ENCODE assay signal across 26 cellular contexts in genomic region chr6:4212588-4212987, GRCh38.
"Had no signal": no experiment of that assay in that cellular context is flagged by ENCODE, and none has a peak within 500 bp of the region (broad histone marks: within the 10 kb centered on the region; RNA-seq: fewer than 3 reads in every experiment).

No MANE protein-coding gene starts in this region.

- H3K79me2 ChIP-seq: hepatocyte, parathyroid adenoma had no signal

- H3K27ac ChIP-seq: hepatocyte, lower lobe of right lung, parathyroid adenoma, sigmoid colon, spleen, upper lobe of left lung, WERI-Rb-1 had no signal

- H3K36me3 ChIP-seq: lower lobe of right lung, sigmoid colon, spleen, upper lobe of left lung, WERI-Rb-1 had no signal

- H3K4me2 ChIP-seq: hepatocyte had no signal

- H2AFZ ChIP-seq: hepatocyte, parathyroid adenoma had no signal

- DNase-seq: activated CD4-positive, alpha-beta T cell treated with anti-CD3 and anti-CD28 coated beads, Interleukin-2, amount 50 U/mL, for 1 hour; activated CD4-positive, CD25-positive, alpha-beta regulatory T cell treated with anti-CD3 and anti-CD28 coated beads, Interleukin-2, amount 50 U/mL, for 72 hours; activated CD8-positive, alpha-beta T cell treated with anti-CD3 and anti-CD28 coated beads, Interleukin-2, amount 10 ng/mL, durations not matched to agents 7 days and 5 days; activated gamma-delta T cell; aorta; caudate nucleus; effector memory CD4-positive, alpha-beta T cell; immature natural killer cell; lower lobe of right lung; mesendoderm; mucosa of descending colon; naive B cell; nucleus accumbens; sigmoid colon; spleen; stimulated activated CD4-positive, alpha-beta T cell treated with anti-CD3 and anti-CD28 coated beads, Interleukin-4, amount 100 ng/mL, for 1 hour; stimulated activated naive CD4-positive, alpha-beta T cell treated with Interleukin-2 at 50 U/mL for 16 hours; T-helper 1 cell; WERI-Rb-1 had no signal

- H3K4me3 ChIP-seq: hepatocyte, lower lobe of right lung, mucosa of descending colon, sigmoid colon, spleen, upper lobe of left lung had no signal

- H3K27me3 ChIP-seq: hepatocyte, sigmoid colon, spleen, upper lobe of left lung had no signal

- H3K9ac ChIP-seq: parathyroid adenoma had no signal

- ATAC-seq: activated CD8-positive, alpha-beta T cell treated with anti-CD3 and anti-CD28 coated beads, Interleukin-2, amount 10 ng/mL, durations not matched to agents 7 days and 5 days; esophagus mucosa; mucosa of descending colon had no signal

- H3K4me1 ChIP-seq: parathyroid adenoma, sigmoid colon, upper lobe of left lung had no signal

- FAIRE-seq: colon, endothelial cell of umbilical vein, TTC549 had no signal
